Comparison of ENCODE assay signal across 8 cellular contexts in the genomic region with DNA sequence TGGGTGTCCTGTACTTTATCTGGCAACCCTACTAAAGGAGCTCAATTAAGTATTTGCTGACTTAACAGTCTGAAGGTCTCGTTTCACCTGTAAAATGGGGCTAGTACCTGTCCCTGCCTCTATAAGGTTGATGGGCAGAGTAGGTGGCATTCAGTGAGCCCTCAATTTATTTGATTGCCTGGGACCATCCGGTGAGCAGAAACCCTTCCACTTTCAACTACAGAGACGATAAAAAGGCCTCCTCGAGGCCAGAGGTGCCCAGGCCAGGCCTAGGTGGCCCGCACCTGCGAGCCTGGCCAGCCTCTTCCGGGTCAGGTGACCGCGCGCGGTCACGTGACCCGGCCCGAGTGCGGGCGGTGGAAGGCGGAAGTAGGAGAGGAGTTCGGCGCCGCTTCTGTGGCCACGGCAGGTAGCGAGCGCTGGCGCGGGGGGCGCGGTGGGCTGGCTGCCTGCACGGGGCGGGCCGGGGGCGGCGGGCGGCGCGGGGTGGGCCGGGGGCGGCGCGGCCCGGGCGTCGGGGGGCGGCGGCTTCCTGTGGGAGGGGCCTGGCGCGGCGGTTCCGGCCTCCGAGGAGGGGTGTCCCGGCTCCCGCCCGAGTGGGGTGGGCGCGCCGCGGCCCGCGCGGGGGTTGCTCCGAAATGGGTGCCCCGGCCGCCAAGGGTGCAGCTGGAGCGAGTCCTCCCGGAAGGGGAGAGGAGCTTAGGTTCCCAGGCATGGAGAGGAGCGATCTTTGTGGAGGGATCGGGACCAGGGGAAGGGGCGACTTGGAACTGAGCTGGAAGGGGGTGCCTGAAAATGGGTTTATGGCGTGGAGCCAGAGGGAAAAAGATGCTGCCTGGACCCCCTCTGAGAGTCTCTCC. TPM values are rescaled to one million over a fixed set of nuclear protein-coding genes. Genes with fewer than 3 reads are reported as not detected.
DNase-seq lines count a peak whose midpoint lies in the region; ATAC-seq, FAIRE-seq and TF ChIP-seq lines count a peak whose summit lies in the region.

Gene WWP2, plus strand, starts transcription at position 350 of the 860 bp plus-strand sequence. CDS start 24,679 bp downstream, outside the sequence.

- no peaks in the 10 kb centered on the region for H3K9me3 Mint-ChIP-seq in activated B cell treated with CpG ODN at 0.5 μM for 24 hours

- DNase-seq in NCI-H2029 (lab: John Stamatoyannopoulos, UW) (peak; percentile 50), NCI-H2029 treated with DMSO at 0.1 percent for 48 hours (lab: John Stamatoyannopoulos, UW) (no peak), NCI-H2171 (lab: John Stamatoyannopoulos, UW) (peak; percentile 86), activated B cell treated with CpG ODN at 0.5 μM for 24 hours (peak; percentile 73), bronchial epithelial cell (ENCODE audit: low read depth) (peak; percentile 35), inferior parietal cortex (ENCODE audit: extremely low spot score) (peak; percentile 83), spleen (peak; percentile 95)

- H3K4me1 ChIP-seq in spleen = peaks cover 10 to 54% (median 28%) of the 10 kb centered on the region in 6 donors

- H3K27me3 ChIP-seq in bronchial epithelial cell (ENCODE audit: control insufficient read depth, insufficient read depth, low read length) (no peaks in the 10 kb centered on the region), spleen (replicated peaks in 1 of 7) (no peaks in the 10 kb centered on the region)

- intact Hi-C loops in activated B cell treated with CpG ODN at 0.5 μM for 24 hours (cut with micrococcal nuclease) = loop anchor here (1.0 to 10.0 kb wide), 3 partner anchors 8 to 627 kb away; partner anchors contain the start of genes CHTF8, NFAT5, NOB1 and UTP4
- intact Hi-C loops in spleen (cut with DNase I; ENCODE audit: low total_unique reads) = no loop called here

- H3K9me3 ChIP-seq in spleen = no peaks in the 10 kb centered on the region

- no peak for TF ChIP-seq CTCF in activated B cell treated with CpG ODN at 0.5 μM for 24 hours (IDR thresholded peaks at IDR 0.05)
- no peak for TF ChIP-seq CTCF in bronchial epithelial cell (IDR thresholded peaks at IDR 0.05; ENCODE audit: insufficient read depth, low read length, severe bottlenecking)
- TF ChIP-seq CTCF in spleen (IDR thresholded peaks at IDR 0.05 in 8 of 11, conservative IDR thresholded peaks at IDR 0.05 in 3 of 11) = peak in 4 of 11 experiments; percentile 5 to 10 (median 9)

- H3K4me3 ChIP-seq in bronchial epithelial cell (ENCODE audit: low read depth, low read length) (peak within 1 kb of the TSS; percentile 56), spleen (peak within 1 kb of the TSS; percentile 74 to 93 (median 83))

- peak within 1 kb of the TSS; percentile 90 for H3K4me3 Mint-ChIP-seq in activated B cell treated with CpG ODN at 0.5 μM for 24 hours

- no peak for FAIRE-seq in bronchial epithelial cell (lab: Jason Lieb, UNC)

- peak; percentile 47 to 84 (median 64) for TF ChIP-seq POLR2A in spleen (IDR thresholded peaks at IDR 0.05)

- H3K36me3 ChIP-seq in bronchial epithelial cell (ENCODE audit: control insufficient read depth, insufficient read depth, low read length) (peaks cover 4% of the 10 kb centered on the region), spleen (peaks cover 0 to 11% (median 0%) of the 10 kb centered on the region in 6 donors)

- H3K27ac Mint-ChIP-seq in activated B cell treated with CpG ODN at 0.5 μM for 24 hours = peak within 1 kb of the TSS; percentile 96

- H3K36me3 Mint-ChIP-seq in activated B cell treated with CpG ODN at 0.5 μM for 24 hours (ENCODE audit: low read depth) = peaks cover 12% of the 10 kb centered on the region

- H3K4me1 Mint-ChIP-seq in activated B cell treated with CpG ODN at 0.5 μM for 24 hours = peaks cover 36% of the 10 kb centered on the region

- peak within 1 kb of the TSS; percentile 71 to 96 (median 93) for H3K27ac ChIP-seq in spleen

- POLR2A ChIA-PET in activated B cell treated with CpG ODN at 0.5 μM for 24 hours (lab: Charles Lee) = interaction anchor here (0.6 to 3.5 kb wide), 18 partner anchors 8 to 1778 kb away, joined by 3 to 25 read pairs (median 4); partner anchors contain the start of genes NOB1, NQO1 and PDF

- WGBS in spleen, 5 donors = 0 to 1% (median 0%) methylated on average over 17 to 68 of the region's 68 CpGs

- no peaks in the 10 kb centered on the region for H3K27me3 Mint-ChIP-seq in activated B cell treated with CpG ODN at 0.5 μM for 24 hours

- CTCF ChIA-PET in activated B cell treated with CpG ODN at 0.5 μM for 24 hours (lab: Charles Lee) = interaction anchor here (0.6 to 1.1 kb wide), 2 partner anchors 53 to 366 kb away, joined by 3 read pairs; no protein-coding TSS in a partner anchor

- peak; percentile 65 for ATAC-seq in HG02938 (IDR thresholded peaks at IDR 0.05; ENCODE audit: unreplicated experiment)
- peak; percentile 86 for ATAC-seq in activated B cell treated with CpG ODN at 0.5 μM for 24 hours (ENCODE audit: low read depth)

RNA-seq across cellular contexts. Expression of gene WWP2, which starts in this region (rescaled TPM):
- 69.4 and 80.8 TPM in 2 replicates for total RNA-seq in activated B cell treated with CpG ODN at 0.5 μM for 24 hours
- 15.0 and 18.4 TPM in 2 replicates for total RNA-seq in bronchial epithelial cell
- total RNA-seq in spleen = 100 to 1,000 TPM in 1 of 7 donors, 10 to 100 TPM in 6; 57.4 to 109 (median 74.6) TPM
- 10 to 100 TPM; 13.7 to 33.9 (median 18.9) TPM for polyA plus RNA-seq in spleen
